30 cellular contexts compared by ENCODE assay signal in genomic region chr18:27428716-27429475, GRCh38.
"Had no signal": no experiment of that assay in that cellular context is flagged by ENCODE, and none has a peak within 500 bp of the region (broad histone marks: within the 10 kb centered on the region; RNA-seq: fewer than 3 reads in every experiment).

No MANE protein-coding gene starts in this region.

- H3K4me3 Mint-ChIP-seq: activated T-cell treated with anti-CD3 and anti-CD28 coated beads, Interleukin-2, amount 50 U/mL, for 24 hours; nephron; stimulated activated effector memory CD8-positive, alpha-beta T cell treated with anti-CD3 and anti-CD28 coated beads, Interleukin-12 subunit alpha, Interleukin-12 subunit beta, amount 100 ng/mL, for 72 hours; stimulated activated naive CD8-positive, alpha-beta T cell treated with anti-CD3 and anti-CD28 coated beads, Interleukin-15, Interleukin-2, amounts not matched to agents 100 ng/mL and 50 ng/mL, for 24 hours; T-helper 17 cell had no signal

- FAIRE-seq: kidney had no signal

- DNase-seq: activated CD4-positive, alpha-beta T cell treated with anti-CD3 and anti-CD28 coated beads for 48 hours; activated CD4-positive, alpha-beta T cell treated with anti-CD3 and anti-CD28 coated beads, Interleukin-2, amount 50 U/mL, for 48 hours; activated CD8-positive, alpha-beta memory T cell treated with anti-CD3 and anti-CD28 coated beads, Interleukin-2, amount 50 U/mL, for 4 hours; activated gamma-delta T cell treated with Interleukin-2 at 50 U/mL for 16 hours; activated naive CD4-positive, alpha-beta T cell treated with anti-CD3 and anti-CD28 coated beads, Interleukin-2, amount 50 U/mL, for 16 hours; activated T-cell treated with anti-CD3 and anti-CD28 coated beads, Interleukin-2, amount 50 U/mL, for 24 hours; amniotic stem cell; dorsolateral prefrontal cortex; effector memory CD4-positive, alpha-beta T cell; erythroblast; gastrocnemius medialis; hippocampal formation; kidney; left ventricle myocardium inferior; right lobe of liver; stimulated activated CD4-positive, alpha-beta T cell treated with anti-CD3 and anti-CD28 coated beads, Interleukin-12 subunit alpha, Interleukin-12 subunit beta, amount 100 ng/mL, for 4 hours; stimulated activated CD4-positive, alpha-beta T cell treated with anti-CD3 and anti-CD28 coated beads, Interleukin-4, amount 100 ng/mL, for 1 hour; T-helper 17 cell; T1000 had no signal

- H3K4me1 Mint-ChIP-seq: stimulated activated effector memory CD8-positive, alpha-beta T cell treated with anti-CD3 and anti-CD28 coated beads, Interleukin-12 subunit alpha, Interleukin-12 subunit beta, amount 100 ng/mL, for 72 hours; T-helper 17 cell had no signal

- H3K27ac ChIP-seq: coronary artery, dorsolateral prefrontal cortex, gastrocnemius medialis, left ventricle myocardium inferior, neutrophil, right lobe of liver, skin epidermis, thoracic aorta, vagina had no signal

- H3K4me1 ChIP-seq: gastrocnemius medialis, left ventricle myocardium inferior, right lobe of liver, vagina had no signal

- ATAC-seq: activated CD4-positive, CD25-positive, alpha-beta regulatory T cell treated with anti-CD3 and anti-CD28 coated beads, Interleukin-2, amount 50 U/mL, for 24 hours; gastrocnemius medialis; right lobe of liver; stimulated activated effector memory CD8-positive, alpha-beta T cell treated with anti-CD3 and anti-CD28 coated beads, Interleukin-12 subunit alpha, Interleukin-12 subunit beta, amount 100 ng/mL, for 72 hours; T-helper 17 cell had no signal

- H3K4me3 ChIP-seq: coronary artery, dorsolateral prefrontal cortex, gastrocnemius medialis, left ventricle myocardium inferior, lung, right lobe of liver, skin epidermis, thoracic aorta, vagina had no signal

- H3K27me3 ChIP-seq: dorsolateral prefrontal cortex, gastrocnemius medialis, neutrophil, right lobe of liver, vagina had no signal

- H3K27ac Mint-ChIP-seq: activated T-cell treated with anti-CD3 and anti-CD28 coated beads, Interleukin-2, amount 50 U/mL, for 24 hours; nephron; stimulated activated effector memory CD8-positive, alpha-beta T cell treated with anti-CD3 and anti-CD28 coated beads, Interleukin-12 subunit alpha, Interleukin-12 subunit beta, amount 100 ng/mL, for 72 hours; stimulated activated naive CD8-positive, alpha-beta T cell treated with anti-CD3 and anti-CD28 coated beads, Interleukin-15, Interleukin-2, amounts not matched to agents 100 ng/mL and 50 ng/mL, for 24 hours; T-helper 17 cell had no signal

- H3K36me3 Mint-ChIP-seq: stimulated activated effector memory CD8-positive, alpha-beta T cell treated with anti-CD3 and anti-CD28 coated beads, Interleukin-12 subunit alpha, Interleukin-12 subunit beta, amount 100 ng/mL, for 72 hours had no signal

- H3K27me3 Mint-ChIP-seq: activated T-cell treated with anti-CD3 and anti-CD28 coated beads, Interleukin-2, amount 50 U/mL, for 24 hours; stimulated activated naive CD8-positive, alpha-beta T cell treated with anti-CD3 and anti-CD28 coated beads, Interleukin-15, Interleukin-2, amounts not matched to agents 100 ng/mL and 50 ng/mL, for 24 hours; T-helper 17 cell had no signal

- H3K9me3 ChIP-seq: gastrocnemius medialis, neutrophil, right lobe of liver, thoracic aorta, vagina had no signal

- H3K36me3 ChIP-seq: gastrocnemius medialis, left ventricle myocardium inferior, neutrophil, right lobe of liver, thoracic aorta, vagina, WERI-Rb-1 had no signal
